In the genomic region with DNA sequence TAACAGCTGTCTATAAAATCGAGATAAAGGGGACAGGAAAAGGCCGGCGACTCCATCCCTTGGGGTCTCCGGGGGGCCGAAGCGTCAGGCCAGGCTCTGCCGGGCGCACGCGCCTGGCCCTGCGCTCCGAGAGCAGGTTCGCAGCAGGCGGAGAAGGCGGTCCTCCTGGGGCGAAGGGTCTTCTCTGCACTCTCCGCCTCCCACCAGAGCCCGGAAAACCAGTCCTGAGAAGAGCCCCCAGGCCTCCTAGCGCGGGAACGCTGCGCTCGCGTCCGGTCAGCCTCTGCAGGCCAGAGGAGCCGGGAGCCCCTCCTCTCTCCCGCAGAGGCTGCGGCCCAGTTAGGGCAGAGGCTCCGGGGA, we compare ENCODE assay signal across 14 cellular contexts. TPM values are rescaled to one million over a fixed set of nuclear protein-coding genes. Genes with fewer than 3 reads are reported as not detected.
DNase-seq lines count a peak whose midpoint lies in the region; ATAC-seq and TF ChIP-seq lines count a peak whose summit lies in the region.
"Had no signal": no experiment of that assay in that cellular context is flagged by ENCODE, and none has a peak within 500 bp of the region (broad histone marks: within the 10 kb centered on the region; RNA-seq: fewer than 3 reads in every experiment).

No MANE protein-coding gene starts in this region.

- no peak overlapping the region for H3K4me3 Mint-ChIP-seq in glutamatergic neuron (ENCODE audit: unreplicated experiment)
- no peak overlapping the region for H3K4me3 Mint-ChIP-seq in progenitor cell of endocrine pancreas (ENCODE audit: low read depth)
- H3K4me3 Mint-ChIP-seq in activated T-cell treated with anti-CD3 and anti-CD28 coated beads, Interleukin-2, amount 50 U/mL, for 4 hours = no peak overlapping the region
- H3K4me3 Mint-ChIP-seq: activated naive CD4-positive, alpha-beta T cell treated with anti-CD3 and anti-CD28 coated beads for 36 hours had no signal

- H3K4me1 ChIP-seq in GM23248 (ENCODE audit: insufficient read depth) (no peaks in the 10 kb centered on the region), prostate gland (replicated peaks) (no peaks in the 10 kb centered on the region)
- H3K4me1 ChIP-seq: pancreas, testis had no signal

- H3K9me3 Mint-ChIP-seq in glutamatergic neuron (ENCODE audit: unreplicated experiment) (peaks cover 14% of the 10 kb centered on the region), progenitor cell of endocrine pancreas (ENCODE audit: low read depth) (no peaks in the 10 kb centered on the region)
- H3K9me3 Mint-ChIP-seq in activated T-cell treated with anti-CD3 and anti-CD28 coated beads, Interleukin-2, amount 50 U/mL, for 4 hours = no peaks in the 10 kb centered on the region
- H3K9me3 Mint-ChIP-seq: activated naive CD4-positive, alpha-beta T cell treated with anti-CD3 and anti-CD28 coated beads for 36 hours had no signal

- DNase-seq in GM23248 (no peak), amniotic epithelial cell (ENCODE audit: low read depth) (peak; percentile 43), glutamatergic neuron (peak; percentile 43), prostate gland (ENCODE audit: low spot score) (no peak), progenitor cell of endocrine pancreas (ENCODE audit: low spot score, unreplicated experiment) (no peak), mucosa of gallbladder (ENCODE audit: low spot score) (no peak), NCI-H526 treated with DMSO at 0.1 percent for 48 hours (lab: John Stamatoyannopoulos, UW) (no peak)
- DNase-seq in activated T-cell treated with anti-CD3 and anti-CD28 coated beads, Interleukin-2, amount 50 U/mL, for 4 hours = no peak
- DNase-seq: activated naive CD4-positive, alpha-beta T cell treated with anti-CD3 and anti-CD28 coated beads for 36 hours; hypothalamus; testis had no signal

- ATAC-seq in activated T-cell treated with anti-CD3 and anti-CD28 coated beads, Interleukin-2, amount 50 U/mL, for 4 hours = no peak
- ATAC-seq: pancreas had no signal

- TF ChIP-seq POLR2A in prostate gland (IDR thresholded peaks at IDR 0.05) = no peak

- TF ChIP-seq CTCF in glutamatergic neuron (IDR thresholded peaks at IDR 0.05; ENCODE audit: partially characterized antibody, unreplicated experiment) (no peak), prostate gland (IDR thresholded peaks at IDR 0.05) (no peak), progenitor cell of endocrine pancreas (IDR thresholded peaks at IDR 0.05; ENCODE audit: unreplicated experiment) (no peak)

- H3K9me2 ChIP-seq in GM23248 (ENCODE audit: insufficient read depth) = no peaks in the 10 kb centered on the region

- H4K20me1 ChIP-seq in GM23248 (ENCODE audit: insufficient read depth) = no peaks in the 10 kb centered on the region

- H3K27ac Mint-ChIP-seq in glutamatergic neuron (ENCODE audit: unreplicated experiment) = no peak overlapping the region
- no peak overlapping the region for H3K27ac Mint-ChIP-seq in progenitor cell of endocrine pancreas
- H3K27ac Mint-ChIP-seq: activated naive CD4-positive, alpha-beta T cell treated with anti-CD3 and anti-CD28 coated beads for 36 hours had no signal

- peak overlapping the region; percentile 50 for H3K4me2 ChIP-seq in GM23248 (ENCODE audit: unreplicated experiment)

- H3K9ac ChIP-seq in GM23248 = no peak overlapping the region

- peak overlapping the region; percentile 50 for H2AFZ ChIP-seq in GM23248

- H3K79me2 ChIP-seq in GM23248 (ENCODE audit: insufficient read depth) = peaks cover 32% of the 10 kb centered on the region

- H3K36me3 Mint-ChIP-seq in glutamatergic neuron (ENCODE audit: unreplicated experiment) (no peaks in the 10 kb centered on the region), progenitor cell of endocrine pancreas (ENCODE audit: insufficient read depth) (no peaks in the 10 kb centered on the region)
- H3K36me3 Mint-ChIP-seq in activated T-cell treated with anti-CD3 and anti-CD28 coated beads, Interleukin-2, amount 50 U/mL, for 4 hours (ENCODE audit: insufficient read depth) = no peaks in the 10 kb centered on the region

- H3K27me3 ChIP-seq in GM23248 (replicated peaks; ENCODE audit: insufficient read depth) = peaks cover 3% of the 10 kb centered on the region; the same call in 1 of the 2 replicates
- H3K27me3 ChIP-seq in prostate gland (replicated peaks; ENCODE audit: insufficient read depth) = peaks cover 58% of the 10 kb centered on the region
- H3K27me3 ChIP-seq: testis had no signal

- 28 to 30% methylated on average over 13 to 21 of the region's 29 CpGs for WGBS in GM23248 (ENCODE audit: low coverage in 1 of 2, low lambda C conversion rate in 2 of 2, missing lambda C conversion rate in 2 of 2), 2 experiments
- WGBS in prostate gland = 10% methylated on average over 29 of the region's 29 CpGs

- H3K4me1 Mint-ChIP-seq in glutamatergic neuron (ENCODE audit: low read depth, unreplicated experiment) (peaks cover 12% of the 10 kb centered on the region), progenitor cell of endocrine pancreas (ENCODE audit: low read depth) (peaks cover 2% of the 10 kb centered on the region)
- H3K4me1 Mint-ChIP-seq in activated T-cell treated with anti-CD3 and anti-CD28 coated beads, Interleukin-2, amount 50 U/mL, for 4 hours (ENCODE audit: low read depth) = peaks cover 13% of the 10 kb centered on the region

- H3K9me3 ChIP-seq in GM23248 (ENCODE audit: low read depth) = no peaks in the 10 kb centered on the region
- no peaks in the 10 kb centered on the region for H3K9me3 ChIP-seq in prostate gland
- H3K9me3 ChIP-seq: pancreas, testis had no signal

- in situ Hi-C loops in GM23248 (cut with MboI) = loop anchor here (25.0 kb wide), 1 partner anchor 678 kb away; no protein-coding TSS in a partner anchor

- no peaks in the 10 kb centered on the region for H3K36me3 ChIP-seq in GM23248 (ENCODE audit: low read depth)
- H3K36me3 ChIP-seq in prostate gland = no peaks in the 10 kb centered on the region
- H3K36me3 ChIP-seq: pancreas had no signal

- H3K27ac ChIP-seq in GM23248 (no peak overlapping the region), prostate gland (peak overlapping the region; percentile 86 to 87)
- H3K27ac ChIP-seq: pancreas, SK-N-MC, testis had no signal

- intact Hi-C loops in prostate gland (cut with DNase I) = loop anchor here (2.0 to 5.0 kb wide), 2 partner anchors 317 to 363 kb away; no protein-coding TSS in a partner anchor

- peak overlapping the region; percentile 50 for H3K4me3 ChIP-seq in GM23248
- peak overlapping the region; percentile 7 to 45 for H3K4me3 ChIP-seq in prostate gland
- H3K4me3 ChIP-seq: pancreas, SK-N-MC had no signal

- no peaks in the 10 kb centered on the region for H3F3A ChIP-seq in GM23248 (ENCODE audit: insufficient read depth)

- H3K27me3 Mint-ChIP-seq in glutamatergic neuron (ENCODE audit: unreplicated experiment) = peaks cover 32% of the 10 kb centered on the region
- H3K27me3 Mint-ChIP-seq in progenitor cell of endocrine pancreas = peaks cover 88% of the 10 kb centered on the region
- peaks cover 78% of the 10 kb centered on the region for H3K27me3 Mint-ChIP-seq in activated T-cell treated with anti-CD3 and anti-CD28 coated beads, Interleukin-2, amount 50 U/mL, for 4 hours (ENCODE audit: low read depth)

RNA-seq across cellular contexts. Expression of a gene that starts 5.1 kb away (rescaled TPM):
- total RNA-seq in GM23248 (2014; rRNA removed; shearing (Covaris generic)) = 1.5 and 4.0 TPM in 2 replicates
- 4.2 and 4.6 TPM in 2 replicates for polyA plus RNA-seq in GM23248 (2016; fragmentation: Nextera tagmentation; extraction: Ambion mirVana)
- not detected for total RNA-seq in glutamatergic neuron (ENCODE audit: unreplicated experiment)
- 1 to 10 TPM; 5.3 to 6.9 TPM for total RNA-seq in prostate gland
- not detected in 2 replicates for total RNA-seq in progenitor cell of endocrine pancreas
- total RNA-seq in activated T-cell treated with anti-CD3 and anti-CD28 coated beads, Interleukin-2, amount 50 U/mL, for 4 hours = under 1 TPM; 0.05 to 0.08 (median 0.08) TPM
- total RNA-seq in mucosa of gallbladder = 31.0 TPM
- total RNA-seq: activated CD8-positive, alpha-beta memory T cell treated with anti-CD3 and anti-CD28 coated beads for 36 hours; activated naive CD4-positive, alpha-beta T cell treated with anti-CD3 and anti-CD28 coated beads for 36 hours had no signal

RNA-seq across cellular contexts. Expression of a gene that starts 39.6 kb away (rescaled TPM):
- 12.9 and 14.0 TPM in 2 replicates for total RNA-seq in GM23248 (2014; rRNA removed; shearing (Covaris generic))
- 12.4 and 14.0 TPM in 2 replicates for polyA plus RNA-seq in GM23248 (2016; fragmentation: Nextera tagmentation; extraction: Ambion mirVana)
- total RNA-seq in glutamatergic neuron (ENCODE audit: unreplicated experiment) = 27.7 TPM
- 10 to 100 TPM; 23.7 to 43.8 TPM for total RNA-seq in prostate gland
- 21.8 and 22.8 TPM in 2 replicates for total RNA-seq in progenitor cell of endocrine pancreas
- 10 to 100 TPM; 18.9 to 21.2 (median 20.1) TPM for total RNA-seq in activated T-cell treated with anti-CD3 and anti-CD28 coated beads, Interleukin-2, amount 50 U/mL, for 4 hours
- 29.0 TPM for total RNA-seq in mucosa of gallbladder

RNA-seq across cellular contexts. Expression of a gene that starts 51.2 kb away (rescaled TPM):
- total RNA-seq in GM23248 (2014; rRNA removed; shearing (Covaris generic)) = 0.51 and 1.2 TPM in 2 replicates
- polyA plus RNA-seq in GM23248 (2016; fragmentation: Nextera tagmentation; extraction: Ambion mirVana) = 2.5 and 3.0 TPM in 2 replicates
- total RNA-seq in glutamatergic neuron (ENCODE audit: unreplicated experiment) = not detected
- 1 to 10 TPM in 1 of 2 donors, under 1 TPM in 1; 0.41 to 6.5 TPM for total RNA-seq in prostate gland
- total RNA-seq in progenitor cell of endocrine pancreas = 0.11 TPM in 1 of 2 replicates, not detected in the other
- not detected for total RNA-seq in activated T-cell treated with anti-CD3 and anti-CD28 coated beads, Interleukin-2, amount 50 U/mL, for 4 hours
- total RNA-seq in mucosa of gallbladder = 0.92 TPM
- total RNA-seq: activated CD8-positive, alpha-beta memory T cell treated with anti-CD3 and anti-CD28 coated beads for 36 hours; activated naive CD4-positive, alpha-beta T cell treated with anti-CD3 and anti-CD28 coated beads for 36 hours had no signal

Comparison
In these comparisons a context has a peak if more than half of its experiments do, and no peak if none do; other contexts are left out.
1. DNase-seq: peak in amniotic epithelial cell (single experiment) and glutamatergic neuron (single experiment); none in GM23248 (single experiment), prostate gland (single experiment), progenitor cell of endocrine pancreas (single experiment), activated T-cell treated with anti-CD3 and anti-CD28 coated beads, Interleukin-2, amount 50 U/mL, for 4 hours (single experiment), mucosa of gallbladder (single experiment) and NCI-H526 treated with DMSO at 0.1 percent for 48 hours (single experiment).